In genomic region chr4:102620697-102621497, GRCh38 we compare ENCODE assay signal across 1 cellular context.
TF ChIP-seq lines count a peak whose summit lies in the region.

No MANE protein-coding gene starts in this region.

TF ChIP-seq in SK-N-SH, 30 proteins besides CTCF, POLR2A, EP300 and RAD21 (continued from another document):
- 0 out of 2 replicates have a peak, but pooled peaks have one; percentile 7 for TF ChIP-seq PBX3 (IDR thresholded peaks at IDR 0.05)
- no peak for TF ChIP-seq GABPA (IDR thresholded peaks at IDR 0.05; ENCODE audit: low read depth)
- TF ChIP-seq FOXJ3 (CRISPR knock-in tag; IDR thresholded peaks at IDR 0.05): no peak
- no peak for TF ChIP-seq POLR2AphosphoS5 (IDR thresholded peaks at IDR 0.05; ENCODE audit: low read depth, low read length)
- no peak for TF ChIP-seq RCOR1 (IDR thresholded peaks at IDR 0.05; ENCODE audit: low read length)
- peak; percentile 73 for TF ChIP-seq SMC3 (IDR thresholded peaks at IDR 0.05; ENCODE audit: low read depth, low read length)
- peak; percentile 66; the same call in 1 of the 2 replicates for TF ChIP-seq MEF2A (IDR thresholded peaks at IDR 0.05; ENCODE audit: borderline replicate concordance, low read depth)
- no peak for TF ChIP-seq SIN3A (IDR thresholded peaks at IDR 0.05; ENCODE audit: borderline replicate concordance, low read depth, low read length)
- peak; percentile 53; the same call in 1 of the 2 replicates for TF ChIP-seq JUND (IDR thresholded peaks at IDR 0.05)
- TF ChIP-seq FOSL2 (IDR thresholded peaks at IDR 0.05; ENCODE audit: borderline replicate concordance, low read depth): peak; percentile 28; the same call in 1 of the 2 replicates
